In genomic region chr11:62666259-62666926, GRCh38 we compare ENCODE assay signal across 1 cellular context.
TF ChIP-seq lines count a peak whose summit lies in the region.

No MANE protein-coding gene starts in this region.

TF ChIP-seq in HepG2, 621 proteins besides CTCF, POLR2A, EP300 and RAD21 (continued from another document and continues in another):
- TF ChIP-seq ZFP62 (CRISPR knock-in tag; IDR thresholded peaks at IDR 0.05) (no peak), NFYB (CRISPR knock-in tag; IDR thresholded peaks at IDR 0.05) (no peak), YY1 (IDR thresholded peaks at IDR 0.05; ENCODE audit: insufficient read depth, insufficient replicate concordance, low read depth, low read length) (no peak), POLR2AphosphoS2 (IDR thresholded peaks at IDR 0.05; ENCODE audit: low read depth, low read length) (no peak), BRCA1 (CRISPR knock-in tag; IDR thresholded peaks at IDR 0.05) (no peak), ZNF225 (CRISPR knock-in tag; IDR thresholded peaks at IDR 0.05) (no peak), JARID2 (CRISPR knock-in tag; IDR thresholded peaks at IDR 0.05; ENCODE audit: insufficient replicate concordance) (peak; percentile 12), ZNF597 (CRISPR knock-in tag; IDR thresholded peaks at IDR 0.05) (no peak), BCL3 (CRISPR knock-in tag; IDR thresholded peaks at IDR 0.05) (no peak), PPARG (CRISPR knock-in tag; conservative IDR thresholded peaks at IDR 0.05) (no peak), MXD1 (CRISPR knock-in tag; IDR thresholded peaks at IDR 0.05) (no peak), MED8 (CRISPR knock-in tag; IDR thresholded peaks at IDR 0.05; ENCODE audit: insufficient replicate concordance) (no peak), SMAD9 (CRISPR knock-in tag; IDR thresholded peaks at IDR 0.05) (no peak), ZNF232 (CRISPR knock-in tag; IDR thresholded peaks at IDR 0.05; ENCODE audit: borderline replicate concordance) (0 out of 2 replicates have a peak, but pooled peaks have one; percentile 50), ELK4 (CRISPR knock-in tag; IDR thresholded peaks at IDR 0.05; ENCODE audit: borderline replicate concordance) (no peak), SALL2 (CRISPR knock-in tag; IDR thresholded peaks at IDR 0.05) (no peak), ZNF788 (CRISPR knock-in tag; IDR thresholded peaks at IDR 0.05; ENCODE audit: borderline replicate concordance) (0 out of 2 replicates have a peak, but pooled peaks have one; percentile 14), ZNF383 (CRISPR knock-in tag; IDR thresholded peaks at IDR 0.05; ENCODE audit: borderline replicate concordance) (no peak), SNAPC4 (CRISPR knock-in tag; IDR thresholded peaks at IDR 0.05) (no peak), ZNF281 (CRISPR knock-in tag; IDR thresholded peaks at IDR 0.05; ENCODE audit: borderline replicate concordance) (no peak), STAT6 (CRISPR knock-in tag; IDR thresholded peaks at IDR 0.05; ENCODE audit: borderline replicate concordance) (no peak), GABPB1 (CRISPR knock-in tag; IDR thresholded peaks at IDR 0.05) (no peak), ZNF382 (CRISPR knock-in tag; IDR thresholded peaks at IDR 0.05; ENCODE audit: borderline replicate concordance) (no peak), HNF4G (IDR thresholded peaks at IDR 0.05; ENCODE audit: borderline replicate concordance, low read depth, low read length) (no peak), HNF4G (CRISPR knock-in tag; IDR thresholded peaks at IDR 0.05; ENCODE audit: borderline replicate concordance, low read depth) (no peak), RFX5 (IDR thresholded peaks at IDR 0.05; ENCODE audit: low read depth, low read length) (no peak), ATF7 (IDR thresholded peaks at IDR 0.05) (no peak), ATF7 (CRISPR knock-in tag; IDR thresholded peaks at IDR 0.05) (no peak), ZNF207 (IDR thresholded peaks at IDR 0.05; ENCODE audit: borderline replicate concordance) (no peak), LBX2 (CRISPR knock-in tag; IDR thresholded peaks at IDR 0.05; ENCODE audit: borderline replicate concordance) (no peak), KLF12 (CRISPR knock-in tag; IDR thresholded peaks at IDR 0.05; ENCODE audit: borderline replicate concordance) (no peak), ZNF746 (CRISPR knock-in tag; IDR thresholded peaks at IDR 0.05) (no peak), ZBTB2 (CRISPR knock-in tag; IDR thresholded peaks at IDR 0.05; ENCODE audit: low read depth) (no peak; the same call in 1 of the 2 replicates), GATAD2A (CRISPR knock-in tag; IDR thresholded peaks at IDR 0.05) (no peak), PHF20 (CRISPR knock-in tag; IDR thresholded peaks at IDR 0.05) (peak; percentile 26; the same call in 1 of the 2 replicates), MLXIP (CRISPR knock-in tag; IDR thresholded peaks at IDR 0.05; ENCODE audit: borderline replicate concordance) (no peak), ZNF333 (CRISPR knock-in tag; IDR thresholded peaks at IDR 0.05; ENCODE audit: borderline replicate concordance) (no peak), EED (CRISPR knock-in tag; IDR thresholded peaks at IDR 0.05) (0 out of 2 replicates have a peak, but pooled peaks have one; percentile 30), ZNF543 (CRISPR knock-in tag; IDR thresholded peaks at IDR 0.05) (no peak), ZNF839 (CRISPR knock-in tag; IDR thresholded peaks at IDR 0.05; ENCODE audit: borderline replicate concordance) (no peak), ATF1 (CRISPR knock-in tag; IDR thresholded peaks at IDR 0.05) (no peak), ZNF766 (CRISPR knock-in tag; IDR thresholded peaks at IDR 0.05; ENCODE audit: borderline replicate concordance) (no peak), ELF4 (CRISPR knock-in tag; IDR thresholded peaks at IDR 0.05; ENCODE audit: borderline replicate concordance) (no peak), MBD4 (IDR thresholded peaks at IDR 0.05; ENCODE audit: borderline replicate concordance, low read length) (peak; percentile 59; the same call in 1 of the 2 replicates), MAFK (conservative IDR thresholded peaks at IDR 0.05 in 1 of 2, IDR thresholded peaks at IDR 0.05 in 1 of 2; ENCODE audit: low read length in 2 of 2) (no peak), ZNF451 (CRISPR knock-in tag; IDR thresholded peaks at IDR 0.05) (no peak)
